1 cellular context compared by ENCODE assay signal in genomic region chr1:44806025-44806703, GRCh38.
TF ChIP-seq lines count a peak whose summit lies in the region.

No MANE protein-coding gene starts in this region.

TF ChIP-seq in K562, 482 proteins besides CTCF, POLR2A, EP300 and RAD21 (continued from another document):
- TF ChIP-seq STAT5A (IDR thresholded peaks at IDR 0.05; ENCODE audit: borderline replicate concordance, low read length): no peak
- TF ChIP-seq USF1 (CRISPR knock-in tag; IDR thresholded peaks at IDR 0.05): no peak
- no peak for TF ChIP-seq ZBTB49 (CRISPR knock-in tag; IDR thresholded peaks at IDR 0.05; ENCODE audit: borderline replicate concordance)
- no peak for TF ChIP-seq JUN (IDR thresholded peaks at IDR 0.05; ENCODE audit: borderline replicate concordance, low read depth, low read length)
- 0 out of 2 replicates have a peak, but pooled peaks have one; percentile 45 for TF ChIP-seq JUN (CRISPR knock-in tag; IDR thresholded peaks at IDR 0.05; ENCODE audit: borderline replicate concordance)
- no peak for TF ChIP-seq FOXP1 (CRISPR knock-in tag; IDR thresholded peaks at IDR 0.05)
- no peak for TF ChIP-seq RUNX1 (IDR thresholded peaks at IDR 0.05; ENCODE audit: low read depth)
- no peak for TF ChIP-seq HES1 (IDR thresholded peaks at IDR 0.05; ENCODE audit: low read depth)
- no peak for TF ChIP-seq ZNF785 (CRISPR knock-in tag; IDR thresholded peaks at IDR 0.05)
- TF ChIP-seq IRF9 (tag; IDR thresholded peaks at IDR 0.05): no peak
- no peak for TF ChIP-seq CHD2 (IDR thresholded peaks at IDR 0.05; ENCODE audit: low read depth, low read length)
- TF ChIP-seq ATF3 (IDR thresholded peaks at IDR 0.05): no peak
- no peak for TF ChIP-seq ATF3 (CRISPR knock-in tag; conservative IDR thresholded peaks at IDR 0.05)
- no peak for TF ChIP-seq TBP (optimal IDR thresholded peaks at IDR 0.05; ENCODE audit: low read depth, low read length)
- TF ChIP-seq ERF (CRISPR knock-in tag; IDR thresholded peaks at IDR 0.05): no peak
- no peak for TF ChIP-seq FOXM1 (IDR thresholded peaks at IDR 0.05; ENCODE audit: low read depth)
- no peak for TF ChIP-seq FOXM1 (CRISPR knock-in tag; IDR thresholded peaks at IDR 0.05; ENCODE audit: low read depth)
- TF ChIP-seq NONO (IDR thresholded peaks at IDR 0.05; ENCODE audit: low read depth in 2 of 2, low read length in 1 of 2): no peak
- no peak for TF ChIP-seq MLX (CRISPR knock-in tag; conservative IDR thresholded peaks at IDR 0.05)
- peak; percentile 27; the same call in 1 of the 2 replicates for TF ChIP-seq ZNF592 (IDR thresholded peaks at IDR 0.05)
- peak; percentile 75 for TF ChIP-seq POLR2G (IDR thresholded peaks at IDR 0.05; ENCODE audit: low read depth, low read length)
- no peak for TF ChIP-seq POU5F1 (IDR thresholded peaks at IDR 0.05; ENCODE audit: borderline replicate concordance, low read depth, low read length, partially characterized antibody)
- no peak for TF ChIP-seq IRF2 (CRISPR knock-in tag; IDR thresholded peaks at IDR 0.05)
- TF ChIP-seq ZNF232 (CRISPR knock-in tag; IDR thresholded peaks at IDR 0.05): no peak
- no peak for TF ChIP-seq HDGF (IDR thresholded peaks at IDR 0.05)
- no peak for TF ChIP-seq ZNF584 (CRISPR knock-in tag; IDR thresholded peaks at IDR 0.05; ENCODE audit: low read depth)
- TF ChIP-seq ZBTB11 (CRISPR knock-in tag; IDR thresholded peaks at IDR 0.05): no peak
- TF ChIP-seq ZMIZ1 (IDR thresholded peaks at IDR 0.05; ENCODE audit: low read depth in 2 of 2, low read length in 2 of 2): no peak
- TF ChIP-seq ZBTB33 (CRISPR knock-in tag; IDR thresholded peaks at IDR 0.05): peak; percentile 98
- TF ChIP-seq PHTF2 (CRISPR knock-in tag; IDR thresholded peaks at IDR 0.05): no peak
- no peak for TF ChIP-seq PURB (CRISPR knock-in tag; IDR thresholded peaks at IDR 0.05; ENCODE audit: low read depth)
- no peak for TF ChIP-seq KLF13 (tag; IDR thresholded peaks at IDR 0.05; ENCODE audit: borderline replicate concordance, low read depth)
